Comparison of ENCODE assay signal across 12 cellular contexts in genomic region chr17:14748036-14748715, GRCh38.
DNase-seq lines count a peak whose midpoint lies in the region; ATAC-seq, FAIRE-seq and TF ChIP-seq lines count a peak whose summit lies in the region.
"Had no signal": no experiment of that assay in that cellular context is flagged by ENCODE, and none has a peak within 500 bp of the region (broad histone marks: within the 10 kb centered on the region; RNA-seq: fewer than 3 reads in every experiment).

No MANE protein-coding gene starts in this region.

- H3K79me2 ChIP-seq in DND-41 (ENCODE audit: insufficient read depth, low read length) = no peaks in the 10 kb centered on the region

- no peak overlapping the region for H3K4me3 Mint-ChIP-seq in activated T-helper 17 cell treated with anti-CD3 and anti-CD28 coated beads, Interleukin-2, amount 50 U/mL, for 72 hours
- H3K4me3 Mint-ChIP-seq: neural progenitor cell had no signal

- ATAC-seq in DND-41 (ENCODE audit: insufficient read depth, low read depth) (peak; percentile 31; the same call in 1 of the 3 replicates), GM19351 (IDR thresholded peaks at IDR 0.05; ENCODE audit: unreplicated experiment) (peak; percentile 70), HG03103 (IDR thresholded peaks at IDR 0.05; ENCODE audit: low read depth, unreplicated experiment) (peak; percentile 77), HG02970 (IDR thresholded peaks at IDR 0.05; ENCODE audit: low FRiP score, unreplicated experiment) (no peak)
- ATAC-seq in activated T-helper 17 cell treated with anti-CD3 and anti-CD28 coated beads, Interleukin-2, amount 50 U/mL, for 72 hours (replicated peaks) = peak; percentile 91
- ATAC-seq: HCT116 had no signal

- FAIRE-seq in kidney (lab: Jason Lieb, UNC) = no peak

- H3K27me3 ChIP-seq in DND-41 (ENCODE audit: insufficient read depth, low read length, poor library complexity) = no peaks in the 10 kb centered on the region
- H3K27me3 ChIP-seq: neural progenitor cell had no signal

- no peaks in the 10 kb centered on the region for H3K27me3 Mint-ChIP-seq in activated T-helper 17 cell treated with anti-CD3 and anti-CD28 coated beads, Interleukin-2, amount 50 U/mL, for 72 hours

- no peak overlapping the region for H3K4me2 ChIP-seq in DND-41 (ENCODE audit: insufficient read depth, low read length)
- H3K4me2 ChIP-seq: neural progenitor cell had no signal

- no peaks in the 10 kb centered on the region for H3K36me3 Mint-ChIP-seq in activated T-helper 17 cell treated with anti-CD3 and anti-CD28 coated beads, Interleukin-2, amount 50 U/mL, for 72 hours (ENCODE audit: low read depth)
- H3K36me3 Mint-ChIP-seq: neural progenitor cell had no signal

- H4K20me1 ChIP-seq in DND-41 (ENCODE audit: insufficient read depth, low read length) = no peaks in the 10 kb centered on the region

- intact Hi-C loops in kidney (cut with DNase I) = no loop called here

- H3K4me1 Mint-ChIP-seq in activated T-helper 17 cell treated with anti-CD3 and anti-CD28 coated beads, Interleukin-2, amount 50 U/mL, for 72 hours = no peaks in the 10 kb centered on the region

- no peaks in the 10 kb centered on the region for H3K9me3 Mint-ChIP-seq in activated T-helper 17 cell treated with anti-CD3 and anti-CD28 coated beads, Interleukin-2, amount 50 U/mL, for 72 hours

- no peak overlapping the region for H3K27ac ChIP-seq in DND-41 (ENCODE audit: low read length)
- H3K27ac ChIP-seq in kidney (ENCODE audit: low read depth in 2 of 2, low read length in 2 of 2) = no peak overlapping the region
- H3K27ac ChIP-seq: neural progenitor cell had no signal

- no peak overlapping the region for H3K27ac Mint-ChIP-seq in activated T-helper 17 cell treated with anti-CD3 and anti-CD28 coated beads, Interleukin-2, amount 50 U/mL, for 72 hours
- H3K27ac Mint-ChIP-seq: neural progenitor cell had no signal

- H3K9ac ChIP-seq in DND-41 (ENCODE audit: low read depth, low read length) (no peak overlapping the region), kidney (ENCODE audit: low read length in 2 of 2) (no peak overlapping the region)
- H3K9ac ChIP-seq: neural progenitor cell had no signal

- H3K9me3 ChIP-seq in DND-41 (ENCODE audit: insufficient read depth, low read length, severe bottlenecking) (no peaks in the 10 kb centered on the region), kidney (ENCODE audit: control insufficient read depth in 1 of 2, low read length in 2 of 2) (no peaks in the 10 kb centered on the region)

- TF ChIP-seq CTCF in DND-41 (IDR thresholded peaks at IDR 0.05; ENCODE audit: borderline replicate concordance, extremely low read depth, low read length, poor library complexity, severe bottlenecking) (no peak), foreskin fibroblast (IDR thresholded peaks at IDR 0.05; ENCODE audit: low read depth, low read length) (no peak), kidney (IDR thresholded peaks at IDR 0.05; ENCODE audit: borderline replicate concordance, extremely low read depth, insufficient read depth) (no peak)

- H3K4me3 ChIP-seq in DND-41 (ENCODE audit: low read depth in 1 of 2, low read length in 2 of 2) (no peak overlapping the region), foreskin fibroblast (ENCODE audit: low read depth in 1 of 2, low read length in 2 of 2) (no peak overlapping the region), kidney (ENCODE audit: low read length in 2 of 2) (no peak overlapping the region)
- H3K4me3 ChIP-seq: neural progenitor cell had no signal

- H3K36me3 ChIP-seq in DND-41 (ENCODE audit: insufficient read depth, low read length) = no peaks in the 10 kb centered on the region
- no peaks in the 10 kb centered on the region for H3K36me3 ChIP-seq in kidney (ENCODE audit: control insufficient read depth in 1 of 2, insufficient read depth in 2 of 2, low read length in 2 of 2)
- H3K36me3 ChIP-seq: neural progenitor cell had no signal

- DNase-seq in DND-41 = peak; percentile 11
- DNase-seq in foreskin fibroblast = no peak
- no peak for DNase-seq in NCI-H1930 (lab: John Stamatoyannopoulos, UW)
- no peak for DNase-seq in kidney
- DNase-seq: amygdala, NCI-H2171 had no signal

- H2AFZ ChIP-seq in DND-41 (ENCODE audit: low read depth, low read length) = no peak overlapping the region
- H2AFZ ChIP-seq: neural progenitor cell had no signal

- H3K4me1 ChIP-seq in DND-41 (ENCODE audit: insufficient read depth, low read length) (no peaks in the 10 kb centered on the region), kidney (ENCODE audit: control insufficient read depth in 1 of 2, insufficient read depth in 1 of 2, low read depth in 1 of 2, low read length in 2 of 2) (no peaks in the 10 kb centered on the region)
- H3K4me1 ChIP-seq: neural progenitor cell had no signal
